In the genomic region with DNA sequence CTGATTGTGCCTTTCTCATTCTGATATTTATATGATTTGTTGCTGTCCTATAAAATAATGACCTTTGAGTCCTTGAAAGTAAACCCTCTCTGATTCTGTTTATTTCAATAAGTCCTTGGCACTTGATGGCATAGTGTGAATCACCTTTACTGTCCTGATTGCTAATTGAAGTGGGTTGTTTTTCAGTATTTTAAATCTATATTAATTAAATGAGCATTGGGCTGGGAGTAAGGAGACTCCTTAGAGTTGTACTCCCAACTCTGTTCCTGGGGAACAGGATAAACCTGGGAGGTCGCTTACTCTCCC, we compare ENCODE assay signal across 1 cellular context.
TF ChIP-seq lines count a peak whose summit lies in the region.

No MANE protein-coding gene starts in this region.

TF ChIP-seq in SK-N-SH, 30 proteins besides CTCF, POLR2A, EP300 and RAD21 (continued from another document):
- TF ChIP-seq, protein P1, sequence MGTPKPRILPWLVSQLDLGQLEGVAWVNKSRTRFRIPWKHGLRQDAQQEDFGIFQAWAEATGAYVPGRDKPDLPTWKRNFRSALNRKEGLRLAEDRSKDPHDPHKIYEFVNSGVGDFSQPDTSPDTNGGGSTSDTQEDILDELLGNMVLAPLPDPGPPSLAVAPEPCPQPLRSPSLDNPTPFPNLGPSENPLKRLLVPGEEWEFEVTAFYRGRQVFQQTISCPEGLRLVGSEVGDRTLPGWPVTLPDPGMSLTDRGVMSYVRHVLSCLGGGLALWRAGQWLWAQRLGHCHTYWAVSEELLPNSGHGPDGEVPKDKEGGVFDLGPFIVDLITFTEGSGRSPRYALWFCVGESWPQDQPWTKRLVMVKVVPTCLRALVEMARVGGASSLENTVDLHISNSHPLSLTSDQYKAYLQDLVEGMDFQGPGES (IDR thresholded peaks at IDR 0.05; ENCODE audit: low read depth, low read length) = no peak
- TF ChIP-seq NFIC (IDR thresholded peaks at IDR 0.05; ENCODE audit: borderline replicate concordance) (no peak), RXRA (IDR thresholded peaks at IDR 0.05; ENCODE audit: borderline replicate concordance, low read depth) (no peak; the same call in 1 of the 2 replicates), TEAD4 (IDR thresholded peaks at IDR 0.05; ENCODE audit: borderline replicate concordance, insufficient read depth) (no peak), POLR2AphosphoS5 (IDR thresholded peaks at IDR 0.05; ENCODE audit: low read depth, low read length) (no peak), TAF1 (IDR thresholded peaks at IDR 0.05; ENCODE audit: borderline replicate concordance, low read depth, low read length) (no peak), GATA2 (CRISPR knock-in tag; IDR thresholded peaks at IDR 0.05) (no peak)
- TF ChIP-seq, protein P2, sequence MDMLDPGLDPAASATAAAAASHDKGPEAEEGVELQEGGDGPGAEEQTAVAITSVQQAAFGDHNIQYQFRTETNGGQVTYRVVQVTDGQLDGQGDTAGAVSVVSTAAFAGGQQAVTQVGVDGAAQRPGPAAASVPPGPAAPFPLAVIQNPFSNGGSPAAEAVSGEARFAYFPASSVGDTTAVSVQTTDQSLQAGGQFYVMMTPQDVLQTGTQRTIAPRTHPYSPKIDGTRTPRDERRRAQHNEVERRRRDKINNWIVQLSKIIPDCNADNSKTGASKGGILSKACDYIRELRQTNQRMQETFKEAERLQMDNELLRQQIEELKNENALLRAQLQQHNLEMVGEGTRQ (IDR thresholded peaks at IDR 0.05; ENCODE audit: borderline replicate concordance, low read depth, low read length) = no peak
TF ChIP-seq in SK-N-SH: peak in this region for 0.
